Comparison of ENCODE assay signal across 8 cellular contexts in genomic region chr10:99172130-99172738, GRCh38.
DNase-seq lines count a peak whose midpoint lies in the region; ATAC-seq and TF ChIP-seq lines count a peak whose summit lies in the region.

No MANE protein-coding gene starts in this region.

- ATAC-seq in activated naive CD8-positive, alpha-beta T cell treated with anti-CD3 and anti-CD28 coated beads, Interleukin-2, amount 50 U/mL, for 24 hours, result no peak
- no peak for ATAC-seq in HG03457 (IDR thresholded peaks at IDR 0.05; ENCODE audit: unreplicated experiment)
- ATAC-seq in naive thymus-derived CD4-positive, alpha-beta T cell, result no peak

- no peak for TF ChIP-seq POLR2A in suprapubic skin (IDR thresholded peaks at IDR 0.05)

- no peak overlapping the region for H2AFZ ChIP-seq in neuronal stem cell (ENCODE audit: low read length)

- CTCF ChIA-PET in naive thymus-derived CD4-positive, alpha-beta T cell (lab: Charles Lee), result no interaction called here

- no peaks in the 10 kb centered on the region for H3K9me3 Mint-ChIP-seq in activated naive CD8-positive, alpha-beta T cell treated with anti-CD3 and anti-CD28 coated beads, Interleukin-2, amount 50 U/mL, for 24 hours
- H3K9me3 Mint-ChIP-seq in activated naive CD8-positive, alpha-beta T cell treated with anti-CD3 and anti-CD28 coated beads for 36 hours, result no peaks in the 10 kb centered on the region
- no peaks in the 10 kb centered on the region for H3K9me3 Mint-ChIP-seq in endodermal cell
- peaks cover 0 to 10% (median 0%) of the 10 kb centered on the region in 11 donors for H3K9me3 Mint-ChIP-seq in naive thymus-derived CD4-positive, alpha-beta T cell

- no peaks in the 10 kb centered on the region for H3K79me1 ChIP-seq in neuronal stem cell (ENCODE audit: low read depth, low read length)

- H3K4ac ChIP-seq in neuronal stem cell (ENCODE audit: low read length), result no peak overlapping the region

- no peak overlapping the region for H4K91ac ChIP-seq in neuronal stem cell (ENCODE audit: low read depth, low read length, poor library complexity)

- peaks cover 7% of the 10 kb centered on the region for H3K27me3 Mint-ChIP-seq in activated naive CD8-positive, alpha-beta T cell treated with anti-CD3 and anti-CD28 coated beads, Interleukin-2, amount 50 U/mL, for 24 hours
- H3K27me3 Mint-ChIP-seq in activated naive CD8-positive, alpha-beta T cell treated with anti-CD3 and anti-CD28 coated beads for 36 hours, result peaks cover 5% of the 10 kb centered on the region
- peaks cover 2% of the 10 kb centered on the region for H3K27me3 Mint-ChIP-seq in endodermal cell (ENCODE audit: insufficient read depth)
- H3K27me3 Mint-ChIP-seq in naive thymus-derived CD4-positive, alpha-beta T cell, result peaks cover 2 to 31% (median 14%) of the 10 kb centered on the region in 5 donors

- no peak overlapping the region for H2BK5ac ChIP-seq in neuronal stem cell (ENCODE audit: low read length)

- no peak overlapping the region for H3K18ac ChIP-seq in neuronal stem cell (ENCODE audit: low read length)

- no peaks in the 10 kb centered on the region for H3K4me1 Mint-ChIP-seq in activated naive CD8-positive, alpha-beta T cell treated with anti-CD3 and anti-CD28 coated beads, Interleukin-2, amount 50 U/mL, for 24 hours
- H3K4me1 Mint-ChIP-seq in activated naive CD8-positive, alpha-beta T cell treated with anti-CD3 and anti-CD28 coated beads for 36 hours, result no peaks in the 10 kb centered on the region
- peaks cover 3% of the 10 kb centered on the region for H3K4me1 Mint-ChIP-seq in endodermal cell
- H3K4me1 Mint-ChIP-seq in naive thymus-derived CD4-positive, alpha-beta T cell, result no peaks in the 10 kb centered on the region

- no peaks in the 10 kb centered on the region for H3K9me3 ChIP-seq in endodermal cell (ENCODE audit: control insufficient read depth, low read length)
- H3K9me3 ChIP-seq in neuronal stem cell (replicated peaks in 1 of 2; ENCODE audit: control insufficient read depth in 2 of 2, insufficient read depth in 1 of 2, low read depth in 1 of 2, low read length in 2 of 2), result no peaks in the 10 kb centered on the region
- no peaks in the 10 kb centered on the region for H3K9me3 ChIP-seq in suprapubic skin
- H3K9me3 ChIP-seq in naive thymus-derived CD4-positive, alpha-beta T cell (ENCODE audit: control insufficient read depth in 2 of 3, low read length in 3 of 3), result no peaks in the 10 kb centered on the region

- H3K36me3 ChIP-seq in endodermal cell (ENCODE audit: control insufficient read depth, insufficient read depth, low read length), result no peaks in the 10 kb centered on the region
- no peaks in the 10 kb centered on the region for H3K36me3 ChIP-seq in neuronal stem cell (replicated peaks in 1 of 2; ENCODE audit: control insufficient read depth in 2 of 2, insufficient read depth in 2 of 2, low read length in 2 of 2)
- no peaks in the 10 kb centered on the region for H3K36me3 ChIP-seq in suprapubic skin
- H3K36me3 ChIP-seq in naive thymus-derived CD4-positive, alpha-beta T cell (ENCODE audit: control insufficient read depth in 2 of 3, insufficient read depth in 3 of 3, low read length in 3 of 3), result no peaks in the 10 kb centered on the region

- H3K9ac ChIP-seq in endodermal cell (ENCODE audit: extremely low read depth, low read length, poor library complexity, severe bottlenecking), result no peak overlapping the region
- no peak overlapping the region for H3K9ac ChIP-seq in neuronal stem cell (ENCODE audit: low read depth, low read length, poor library complexity)

- H3K14ac ChIP-seq in neuronal stem cell (ENCODE audit: low read length), result no peak overlapping the region

- H3K23ac ChIP-seq in neuronal stem cell (ENCODE audit: low read depth, low read length, poor library complexity), result no peak overlapping the region

- no peak overlapping the region for H2AK5ac ChIP-seq in neuronal stem cell (ENCODE audit: low read depth, low read length)

- intact Hi-C loops in naive thymus-derived CD4-positive, alpha-beta T cell (cut with micrococcal nuclease), result no loop called here

- DNase-seq in activated naive CD8-positive, alpha-beta T cell treated with anti-CD3 and anti-CD28 coated beads, Interleukin-2, amount 50 U/mL, for 24 hours, result peak; percentile 2
- no peak for DNase-seq in activated naive CD8-positive, alpha-beta T cell treated with anti-CD3 and anti-CD28 coated beads for 36 hours
- peak; percentile 60 for DNase-seq in NCI-H2171 (lab: John Stamatoyannopoulos, UW)
- peak; percentile 86 for DNase-seq in endodermal cell
- DNase-seq in neuronal stem cell (ENCODE audit: low spot score), result peak; percentile 43
- no peak for DNase-seq in suprapubic skin (ENCODE audit: low spot score in 2 of 2)
- no peak for DNase-seq in naive thymus-derived CD4-positive, alpha-beta T cell

- H3K4me2 ChIP-seq in neuronal stem cell (ENCODE audit: insufficient read depth, low read length, poor library complexity, severe bottlenecking), result no peak overlapping the region

- H2BK120ac ChIP-seq in neuronal stem cell (ENCODE audit: low read depth, low read length), result no peak overlapping the region

- H3K36me3 Mint-ChIP-seq in activated naive CD8-positive, alpha-beta T cell treated with anti-CD3 and anti-CD28 coated beads, Interleukin-2, amount 50 U/mL, for 24 hours (ENCODE audit: low read depth), result no peaks in the 10 kb centered on the region
- H3K36me3 Mint-ChIP-seq in activated naive CD8-positive, alpha-beta T cell treated with anti-CD3 and anti-CD28 coated beads for 36 hours, result no peaks in the 10 kb centered on the region
- H3K36me3 Mint-ChIP-seq in endodermal cell (ENCODE audit: low read depth), result no peaks in the 10 kb centered on the region
- no peaks in the 10 kb centered on the region for H3K36me3 Mint-ChIP-seq in naive thymus-derived CD4-positive, alpha-beta T cell

- H3K27me3 ChIP-seq in endodermal cell (ENCODE audit: control insufficient read depth, insufficient read depth, low read length, poor library complexity, severe bottlenecking) (no peaks in the 10 kb centered on the region), neuronal stem cell (ENCODE audit: control insufficient read depth in 3 of 3, insufficient read depth in 3 of 3, low read depth in 1 of 3, low read length in 3 of 3) (no peaks in the 10 kb centered on the region), suprapubic skin (no peaks in the 10 kb centered on the region)
- H3K27me3 ChIP-seq in naive thymus-derived CD4-positive, alpha-beta T cell (ENCODE audit: control insufficient read depth in 2 of 2, insufficient read depth in 2 of 2, low read length in 2 of 2), result no peaks in the 10 kb centered on the region

- no peak overlapping the region for H4K8ac ChIP-seq in neuronal stem cell (ENCODE audit: low read depth, low read length)

- H2BK12ac ChIP-seq in neuronal stem cell (ENCODE audit: low read length), result no peak overlapping the region

- H3K4me3 ChIP-seq in endodermal cell (ENCODE audit: low read length) (no peak overlapping the region), neuronal stem cell (ENCODE audit: low read length in 2 of 2) (no peak overlapping the region), suprapubic skin (no peak overlapping the region)
- H3K4me3 ChIP-seq in naive thymus-derived CD4-positive, alpha-beta T cell (ENCODE audit: low read length), result no peak overlapping the region

- TF ChIP-seq CTCF in endodermal cell (conservative IDR thresholded peaks at IDR 0.05), result peak; percentile 87
- peak in 1 of 2 donors; percentile 37 for TF ChIP-seq CTCF in suprapubic skin (IDR thresholded peaks at IDR 0.05)

- WGBS in endodermal cell (ENCODE audit: insufficient coverage in 1 of 2, insufficient read length in 1 of 2), 2 experiments, result 25 to 44% methylated on average over 1 to 3 of the region's 5 CpGs
- WGBS in neuronal stem cell (ENCODE audit: extremely low coverage in 2 of 2, insufficient read length in 2 of 2, insufficient replicate concordance in 1 of 2), 2 donors, result no CpG with 5 or more reads among the region's 5 CpGs
- WGBS in suprapubic skin, result 33% methylated on average over 5 of the region's 5 CpGs

- H3K27ac ChIP-seq in endodermal cell (ENCODE audit: low read depth, low read length) (no peak overlapping the region), neuronal stem cell (replicated peaks; ENCODE audit: low read length) (no peak overlapping the region), suprapubic skin (no peak overlapping the region)
- H3K27ac ChIP-seq in naive thymus-derived CD4-positive, alpha-beta T cell (ENCODE audit: low read depth, low read length), result no peak overlapping the region

- H2BK15ac ChIP-seq in neuronal stem cell (ENCODE audit: low read length), result no peak overlapping the region

- no peak for TF ChIP-seq EP300 in suprapubic skin (IDR thresholded peaks at IDR 0.05)

- POLR2A ChIA-PET in naive thymus-derived CD4-positive, alpha-beta T cell (lab: Charles Lee), result no interaction called here

- H3K4me1 ChIP-seq in endodermal cell (ENCODE audit: control insufficient read depth, insufficient read depth, low read length) (no peaks in the 10 kb centered on the region), neuronal stem cell (ENCODE audit: control insufficient read depth in 2 of 2, insufficient read depth in 1 of 2, low read depth in 1 of 2, low read length in 2 of 2) (peaks cover 0 to 2% of the 10 kb centered on the region in 2 donors), suprapubic skin (no peaks in the 10 kb centered on the region)
- no peaks in the 10 kb centered on the region for H3K4me1 ChIP-seq in naive thymus-derived CD4-positive, alpha-beta T cell (ENCODE audit: control insufficient read depth in 2 of 2, insufficient read depth in 2 of 2, low read length in 2 of 2)

- no peak overlapping the region for H3K4me3 Mint-ChIP-seq in activated naive CD8-positive, alpha-beta T cell treated with anti-CD3 and anti-CD28 coated beads, Interleukin-2, amount 50 U/mL, for 24 hours
- H3K4me3 Mint-ChIP-seq in activated naive CD8-positive, alpha-beta T cell treated with anti-CD3 and anti-CD28 coated beads for 36 hours, result no peak overlapping the region
- H3K4me3 Mint-ChIP-seq in endodermal cell, result no peak overlapping the region
- no peak overlapping the region for H3K4me3 Mint-ChIP-seq in naive thymus-derived CD4-positive, alpha-beta T cell

- no peak overlapping the region for H3K27ac Mint-ChIP-seq in activated naive CD8-positive, alpha-beta T cell treated with anti-CD3 and anti-CD28 coated beads, Interleukin-2, amount 50 U/mL, for 24 hours
- no peak overlapping the region for H3K27ac Mint-ChIP-seq in activated naive CD8-positive, alpha-beta T cell treated with anti-CD3 and anti-CD28 coated beads for 36 hours
- H3K27ac Mint-ChIP-seq in endodermal cell, result no peak overlapping the region
- H3K27ac Mint-ChIP-seq in naive thymus-derived CD4-positive, alpha-beta T cell, result no peak overlapping the region

Comparison
In these comparisons a context has a peak if more than half of its experiments do, and no peak if none do; other contexts are left out.
1. DNase-seq: peak in activated naive CD8-positive, alpha-beta T cell treated with anti-CD3 and anti-CD28 coated beads, Interleukin-2, amount 50 U/mL, for 24 hours (single experiment), NCI-H2171 (single experiment), endodermal cell (single experiment) and neuronal stem cell (single experiment); none in activated naive CD8-positive, alpha-beta T cell treated with anti-CD3 and anti-CD28 coated beads for 36 hours (single experiment), suprapubic skin (0 of 2) and naive thymus-derived CD4-positive, alpha-beta T cell (0 of 9).